In the genomic region with DNA sequence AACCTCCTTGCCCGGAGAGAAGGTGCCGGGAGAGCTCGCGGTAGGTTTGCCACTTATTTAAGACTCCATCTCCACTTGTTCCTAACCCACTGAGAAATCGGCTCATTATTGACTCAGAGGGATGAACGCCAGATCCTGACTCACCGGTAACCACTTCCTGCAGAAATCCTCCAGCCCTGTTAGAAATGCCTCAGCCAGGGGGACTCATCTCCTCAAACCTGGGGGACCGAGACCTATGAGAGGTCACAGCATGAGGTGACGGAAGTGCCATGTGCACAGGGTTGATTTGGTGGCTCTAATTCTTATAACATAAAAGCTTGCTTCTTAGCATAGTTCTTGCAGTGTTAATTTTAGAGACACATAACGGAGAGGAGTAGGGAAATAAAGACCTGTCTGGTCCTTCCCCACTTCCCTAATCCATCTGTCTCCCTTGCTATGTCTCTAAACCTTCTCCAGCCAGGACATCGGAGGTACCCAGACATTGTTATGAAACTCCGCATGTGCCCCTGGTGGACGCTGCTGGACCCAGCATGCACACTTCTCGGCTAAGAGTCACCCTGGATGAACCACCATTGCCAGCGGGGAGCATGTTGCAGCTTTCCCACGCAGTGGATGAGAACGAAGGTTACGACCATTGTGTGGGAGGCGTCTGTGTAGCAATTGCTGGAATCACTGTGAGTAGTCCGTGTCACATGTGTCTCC, we compare ENCODE assay signal across 10 cellular contexts.
DNase-seq lines count a peak whose midpoint lies in the region; ATAC-seq and TF ChIP-seq lines count a peak whose summit lies in the region.
"Had no signal": no experiment of that assay in that cellular context is flagged by ENCODE, and none has a peak within 500 bp of the region (broad histone marks: within the 10 kb centered on the region; RNA-seq: fewer than 3 reads in every experiment).

No MANE protein-coding gene starts in this region.

- ATAC-seq in GM18861 (IDR thresholded peaks at IDR 0.05; ENCODE audit: unreplicated experiment): no peak
- no peak for ATAC-seq in GM21723 (IDR thresholded peaks at IDR 0.05; ENCODE audit: unreplicated experiment)
- ATAC-seq: T-helper 17 cell had no signal

- peaks cover 1% of the 10 kb centered on the region for H3K9me3 Mint-ChIP-seq in glutamatergic neuron (ENCODE audit: unreplicated experiment)

- no peak for TF ChIP-seq RAD21 in SK-N-SH (IDR thresholded peaks at IDR 0.05; ENCODE audit: low read length)

- no peaks in the 10 kb centered on the region for H3K9me2 ChIP-seq in SK-N-SH

- no peak overlapping the region for H3K9ac ChIP-seq in SK-N-SH

- POLR2A ChIA-PET in SK-N-SH (lab: Yijun Ruan, JAX): no interaction called here

- H3K4me2 ChIP-seq in SK-N-SH: peak overlapping the region; percentile 54; the same call in 1 of the 2 replicates

- CTCF ChIA-PET in SK-N-SH (lab: Yijun Ruan, JAX): no interaction called here

- peaks cover 26% of the 10 kb centered on the region for H3F3A ChIP-seq in SK-N-SH (replicated peaks; ENCODE audit: insufficient read depth)

- H3K27ac Mint-ChIP-seq in glutamatergic neuron (ENCODE audit: unreplicated experiment): no peak overlapping the region
- H3K27ac Mint-ChIP-seq: T-helper 17 cell had no signal

- peaks cover 12 to 37% of the 10 kb centered on the region in 2 experiments for H3K4me1 ChIP-seq in SK-N-SH (ENCODE audit: control insufficient read depth in 1 of 2, insufficient read depth in 2 of 2, low read depth in 1 of 2, low read length in 1 of 2)
- no peaks in the 10 kb centered on the region for H3K4me1 ChIP-seq in right atrium auricular region
- H3K4me1 ChIP-seq: colonic mucosa had no signal

- H3K4me1 Mint-ChIP-seq in glutamatergic neuron (ENCODE audit: low read depth, unreplicated experiment): peaks cover 24% of the 10 kb centered on the region
- H3K4me1 Mint-ChIP-seq: T-helper 17 cell had no signal

- no peaks in the 10 kb centered on the region for H3K79me2 ChIP-seq in SK-N-SH (ENCODE audit: insufficient read depth)

- H3K36me3 ChIP-seq in SK-N-SH (replicated peaks in 1 of 2; ENCODE audit: control insufficient read depth in 1 of 2, insufficient read depth in 2 of 2, low read length in 1 of 2): no peaks in the 10 kb centered on the region
- no peaks in the 10 kb centered on the region for H3K36me3 ChIP-seq in right atrium auricular region
- H3K36me3 ChIP-seq: colonic mucosa had no signal

- WGBS in SK-N-SH (ENCODE audit: low lambda C conversion rate): 42% methylated on average over 16 of the region's 20 CpGs

- peak overlapping the region; percentile 48 to 73; a peak in 3 of 4 replicates for H3K27ac ChIP-seq in SK-N-SH (ENCODE audit: low read depth in 2 of 2, low read length in 1 of 2)
- H3K27ac ChIP-seq in right atrium auricular region: no peak overlapping the region
- H3K27ac ChIP-seq: colonic mucosa had no signal

- H3K36me3 Mint-ChIP-seq in glutamatergic neuron (ENCODE audit: unreplicated experiment): no peaks in the 10 kb centered on the region

- H3K27me3 ChIP-seq in SK-N-SH (ENCODE audit: insufficient read depth) (no peaks in the 10 kb centered on the region), right atrium auricular region (no peaks in the 10 kb centered on the region)
- H3K27me3 ChIP-seq: colonic mucosa had no signal

- no peak overlapping the region for H3K4me3 Mint-ChIP-seq in glutamatergic neuron (ENCODE audit: unreplicated experiment)
- H3K4me3 Mint-ChIP-seq: T-helper 17 cell had no signal

- H4K20me1 ChIP-seq in SK-N-SH (ENCODE audit: insufficient read depth): no peaks in the 10 kb centered on the region

- peaks cover 3% of the 10 kb centered on the region for H3K27me3 Mint-ChIP-seq in glutamatergic neuron (ENCODE audit: unreplicated experiment)

- H3K4me3 ChIP-seq in GM12865 (ENCODE audit: low read depth, low read length): no peak overlapping the region
- H3K4me3 ChIP-seq in SK-N-SH (ENCODE audit: low read depth in 2 of 2, low read length in 1 of 2): no peak overlapping the region
- no peak overlapping the region for H3K4me3 ChIP-seq in right atrium auricular region
- H3K4me3 ChIP-seq: colonic mucosa had no signal

- TF ChIP-seq CTCF in GM12865 (IDR thresholded peaks at IDR 0.05; ENCODE audit: insufficient read depth, low read depth, low read length, missing control alignments): no peak
- TF ChIP-seq CTCF in SK-N-SH (IDR thresholded peaks at IDR 0.05): peak; percentile 41
- peak; percentile 23 for TF ChIP-seq CTCF in glutamatergic neuron (IDR thresholded peaks at IDR 0.05; ENCODE audit: partially characterized antibody, unreplicated experiment)
- TF ChIP-seq CTCF in right atrium auricular region (IDR thresholded peaks at IDR 0.05): no peak

- H3K9me3 ChIP-seq in SK-N-SH (no peaks in the 10 kb centered on the region), right atrium auricular region (no peaks in the 10 kb centered on the region)
- H3K9me3 ChIP-seq: colonic mucosa had no signal

- TF ChIP-seq EP300 in SK-N-SH (IDR thresholded peaks at IDR 0.05; ENCODE audit: borderline replicate concordance in 1 of 2, low read depth in 1 of 2, low read length in 1 of 2): peak in 1 of 2 experiments; percentile 89; a peak in 2 of 4 replicates

- no peak overlapping the region; the same call in 1 of the 2 replicates for H2AFZ ChIP-seq in SK-N-SH (ENCODE audit: low read depth)

- DNase-seq in A172 (ENCODE audit: low spot score): peak; percentile 99
- DNase-seq in GM12865 (ENCODE audit: low read depth): peak; percentile 24
- no peak for DNase-seq in SK-N-SH
- DNase-seq in glutamatergic neuron: no peak
- no peak for DNase-seq in activated effector memory CD4-positive, alpha-beta T cell treated with anti-CD3 and anti-CD28 coated beads, Interleukin-2, amount 50 U/mL, for 16 hours
- no peak for DNase-seq in right atrium auricular region (ENCODE audit: low spot score)
- DNase-seq: colonic mucosa, T-helper 17 cell had no signal

TF ChIP-seq in SK-N-SH, 30 proteins besides CTCF, POLR2A, EP300 and RAD21 (continues in another document):
- peak; percentile 33; the same call in 1 of the 2 replicates for TF ChIP-seq GABPA (IDR thresholded peaks at IDR 0.05; ENCODE audit: low read depth)
- no peak for TF ChIP-seq TAF1 (IDR thresholded peaks at IDR 0.05; ENCODE audit: borderline replicate concordance, low read depth, low read length)
- TF ChIP-seq, protein P1, sequence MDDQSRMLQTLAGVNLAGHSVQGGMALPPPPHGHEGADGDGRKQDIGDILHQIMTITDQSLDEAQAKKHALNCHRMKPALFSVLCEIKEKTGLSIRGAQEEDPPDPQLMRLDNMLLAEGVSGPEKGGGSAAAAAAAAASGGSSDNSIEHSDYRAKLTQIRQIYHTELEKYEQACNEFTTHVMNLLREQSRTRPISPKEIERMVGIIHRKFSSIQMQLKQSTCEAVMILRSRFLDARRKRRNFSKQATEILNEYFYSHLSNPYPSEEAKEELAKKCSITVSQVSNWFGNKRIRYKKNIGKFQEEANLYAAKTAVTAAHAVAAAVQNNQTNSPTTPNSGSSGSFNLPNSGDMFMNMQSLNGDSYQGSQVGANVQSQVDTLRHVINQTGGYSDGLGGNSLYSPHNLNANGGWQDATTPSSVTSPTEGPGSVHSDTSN (IDR thresholded peaks at IDR 0.05): peak; percentile 62
- no peak for TF ChIP-seq MXI1 (IDR thresholded peaks at IDR 0.05; ENCODE audit: low read depth, low read length)
- TF ChIP-seq TEAD4 (IDR thresholded peaks at IDR 0.05; ENCODE audit: borderline replicate concordance, insufficient read depth): peak; percentile 60; the same call in 1 of the 2 replicates
- TF ChIP-seq POLR2AphosphoS5 (IDR thresholded peaks at IDR 0.05; ENCODE audit: low read depth, low read length): peak; percentile 23; the same call in 1 of the 2 replicates
- TF ChIP-seq FOXM1 (IDR thresholded peaks at IDR 0.05; ENCODE audit: low read depth): no peak
- TF ChIP-seq MEF2A (IDR thresholded peaks at IDR 0.05; ENCODE audit: borderline replicate concordance, low read depth): no peak
- TF ChIP-seq RXRA (IDR thresholded peaks at IDR 0.05; ENCODE audit: borderline replicate concordance, low read depth): peak; percentile 64; the same call in 1 of the 2 replicates
- TF ChIP-seq, protein P2, sequence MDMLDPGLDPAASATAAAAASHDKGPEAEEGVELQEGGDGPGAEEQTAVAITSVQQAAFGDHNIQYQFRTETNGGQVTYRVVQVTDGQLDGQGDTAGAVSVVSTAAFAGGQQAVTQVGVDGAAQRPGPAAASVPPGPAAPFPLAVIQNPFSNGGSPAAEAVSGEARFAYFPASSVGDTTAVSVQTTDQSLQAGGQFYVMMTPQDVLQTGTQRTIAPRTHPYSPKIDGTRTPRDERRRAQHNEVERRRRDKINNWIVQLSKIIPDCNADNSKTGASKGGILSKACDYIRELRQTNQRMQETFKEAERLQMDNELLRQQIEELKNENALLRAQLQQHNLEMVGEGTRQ (IDR thresholded peaks at IDR 0.05; ENCODE audit: borderline replicate concordance, low read depth, low read length): no peak
- no peak for TF ChIP-seq YY1 (IDR thresholded peaks at IDR 0.05; ENCODE audit: low read depth)
- TF ChIP-seq FOXJ3 (CRISPR knock-in tag; IDR thresholded peaks at IDR 0.05): no peak
- TF ChIP-seq, protein P3, sequence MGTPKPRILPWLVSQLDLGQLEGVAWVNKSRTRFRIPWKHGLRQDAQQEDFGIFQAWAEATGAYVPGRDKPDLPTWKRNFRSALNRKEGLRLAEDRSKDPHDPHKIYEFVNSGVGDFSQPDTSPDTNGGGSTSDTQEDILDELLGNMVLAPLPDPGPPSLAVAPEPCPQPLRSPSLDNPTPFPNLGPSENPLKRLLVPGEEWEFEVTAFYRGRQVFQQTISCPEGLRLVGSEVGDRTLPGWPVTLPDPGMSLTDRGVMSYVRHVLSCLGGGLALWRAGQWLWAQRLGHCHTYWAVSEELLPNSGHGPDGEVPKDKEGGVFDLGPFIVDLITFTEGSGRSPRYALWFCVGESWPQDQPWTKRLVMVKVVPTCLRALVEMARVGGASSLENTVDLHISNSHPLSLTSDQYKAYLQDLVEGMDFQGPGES (IDR thresholded peaks at IDR 0.05; ENCODE audit: low read depth, low read length): no peak
- TF ChIP-seq TCF12 (IDR thresholded peaks at IDR 0.05): peak; percentile 83
- no peak for TF ChIP-seq RFX5 (IDR thresholded peaks at IDR 0.05; ENCODE audit: low read length)
- TF ChIP-seq, protein P4, sequence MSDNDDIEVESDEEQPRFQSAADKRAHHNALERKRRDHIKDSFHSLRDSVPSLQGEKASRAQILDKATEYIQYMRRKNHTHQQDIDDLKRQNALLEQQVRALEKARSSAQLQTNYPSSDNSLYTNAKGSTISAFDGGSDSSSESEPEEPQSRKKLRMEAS (IDR thresholded peaks at IDR 0.05; ENCODE audit: low read depth): peak; percentile 80
- TF ChIP-seq, protein P5, sequence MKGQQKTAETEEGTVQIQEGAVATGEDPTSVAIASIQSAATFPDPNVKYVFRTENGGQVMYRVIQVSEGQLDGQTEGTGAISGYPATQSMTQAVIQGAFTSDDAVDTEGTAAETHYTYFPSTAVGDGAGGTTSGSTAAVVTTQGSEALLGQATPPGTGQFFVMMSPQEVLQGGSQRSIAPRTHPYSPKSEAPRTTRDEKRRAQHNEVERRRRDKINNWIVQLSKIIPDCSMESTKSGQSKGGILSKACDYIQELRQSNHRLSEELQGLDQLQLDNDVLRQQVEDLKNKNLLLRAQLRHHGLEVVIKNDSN (IDR thresholded peaks at IDR 0.05; ENCODE audit: borderline replicate concordance, low read depth): no peak

Comparison
In these comparisons a context has a peak if more than half of its experiments do, and no peak if none do; other contexts are left out.
1. DNase-seq: peak in A172 (single experiment) and GM12865 (single experiment); none in SK-N-SH (single experiment), glutamatergic neuron (single experiment), activated effector memory CD4-positive, alpha-beta T cell treated with anti-CD3 and anti-CD28 coated beads, Interleukin-2, amount 50 U/mL, for 16 hours (single experiment) and right atrium auricular region (single experiment).
2. CTCF ChIP-seq: peak in SK-N-SH (single experiment) and glutamatergic neuron (single experiment); none in GM12865 (single experiment) and right atrium auricular region (0 of 2).
3. H3K27ac ChIP-seq: peak in SK-N-SH (2 of 2); none in right atrium auricular region (0 of 2).